In genomic region chr16:74761665-74762064, GRCh38 we compare ENCODE assay signal across 28 cellular contexts. TPM values are rescaled to one million over a fixed set of nuclear protein-coding genes. Genes with fewer than 3 reads are reported as not detected.
A peak's percentile ranks its signal among the peaks of the same experiment; 100 is the strongest.
DNase-seq lines count a peak whose midpoint lies in the region; ATAC-seq, FAIRE-seq and TF ChIP-seq lines count a peak whose summit lies in the region.
"Had no signal": no experiment of that assay in that cellular context is flagged by ENCODE, and none has a peak within 500 bp of the region (broad histone marks: within the 10 kb centered on the region; RNA-seq: fewer than 3 reads in every experiment).

No MANE protein-coding gene starts in this region.

- H3K9me3 Mint-ChIP-seq in astrocyte (ENCODE audit: unreplicated experiment) (peaks cover 2% of the 10 kb centered on the region), type B pancreatic cell (no peaks in the 10 kb centered on the region)
- H3K9me3 Mint-ChIP-seq in CD4-positive, alpha-beta T cell, result no peaks in the 10 kb centered on the region
- H3K9me3 Mint-ChIP-seq: CD14-positive monocyte; CD8-positive, alpha-beta T cell had no signal

- H3K9me3 ChIP-seq in A549, result no peaks in the 10 kb centered on the region
- H3K9me3 ChIP-seq in IMR-90 (ENCODE audit: control insufficient read depth, insufficient read depth, low read length), result no peaks in the 10 kb centered on the region
- H3K9me3 ChIP-seq in astrocyte (ENCODE audit: insufficient read depth, low read depth, low read length), result no peaks in the 10 kb centered on the region
- H3K9me3 ChIP-seq in CD4-positive, alpha-beta T cell (ENCODE audit: control insufficient read depth, low read length), result no peaks in the 10 kb centered on the region
- H3K9me3 ChIP-seq: BE2C, BLaER1, Caco-2 had no signal

- no peaks in the 10 kb centered on the region for H3K36me3 Mint-ChIP-seq in astrocyte (ENCODE audit: low read depth, unreplicated experiment)
- no peaks in the 10 kb centered on the region for H3K36me3 Mint-ChIP-seq in CD4-positive, alpha-beta T cell (ENCODE audit: low read depth)
- H3K36me3 Mint-ChIP-seq in type B pancreatic cell, result no peaks in the 10 kb centered on the region
- H3K36me3 Mint-ChIP-seq: CD14-positive monocyte; CD4-positive, CD25-positive, alpha-beta regulatory T cell; CD8-positive, alpha-beta T cell had no signal

- dilution Hi-C loops in IMR-90 (cut with HindIII; ENCODE audit: low sequenced_read_pairs, unreplicated experiment), result no loop called here

- no peaks in the 10 kb centered on the region for H3K9me1 ChIP-seq in IMR-90 (ENCODE audit: insufficient read depth, low read length)

- H3K56ac ChIP-seq in IMR-90 (ENCODE audit: extremely low read depth, insufficient read depth, low read length), result no peak overlapping the region

- BruUV-seq in IMR-90 (replicated peaks; lab: Mats Ljungman, UMichigan), result no TSS peak

- no peak overlapping the region for H2BK120ac ChIP-seq in IMR-90 (ENCODE audit: low read depth, low read length)

- H3K18ac ChIP-seq in IMR-90 (ENCODE audit: low read depth, low read length), result no peak overlapping the region

- POLR2A ChIA-PET in A549 (lab: Yijun Ruan, JAX) (no interaction called here), IMR-90 (lab: Charles Lee; ENCODE audit: unreplicated experiment) (no interaction called here)
- POLR2A ChIA-PET in CD4-positive, alpha-beta T cell (lab: Charles Lee), result no interaction called here

- H2BK20ac ChIP-seq in IMR-90 (ENCODE audit: low read depth, low read length), result no peak overlapping the region

- H3K23ac ChIP-seq in IMR-90 (ENCODE audit: low read depth, low read length), result no peak overlapping the region

- H4K5ac ChIP-seq in IMR-90 (ENCODE audit: low read depth, low read length), result no peak overlapping the region

- no peak overlapping the region for H4K8ac ChIP-seq in IMR-90 (ENCODE audit: low read depth in 2 of 2, low read length in 2 of 2)

- H2AK5ac ChIP-seq in IMR-90 (ENCODE audit: low read depth, low read length), result no peak overlapping the region

- no peak overlapping the region for H3K4ac ChIP-seq in IMR-90 (ENCODE audit: low read depth, low read length)

- no peaks in the 10 kb centered on the region for H3K79me2 ChIP-seq in astrocyte (ENCODE audit: insufficient read depth, low read length)

- no peak overlapping the region for H2AK9ac ChIP-seq in IMR-90 (replicated peaks; ENCODE audit: low read depth, low read length, poor library complexity)

- no peak overlapping the region for H3K4me2 ChIP-seq in A549
- H3K4me2 ChIP-seq in IMR-90 (ENCODE audit: low read depth, low read length), result no peak overlapping the region
- no peak overlapping the region for H3K4me2 ChIP-seq in astrocyte (ENCODE audit: low read length)
- H3K4me2 ChIP-seq: BLaER1 had no signal

- H3K4me1 ChIP-seq in A549 (peaks cover 26% of the 10 kb centered on the region), IMR-90 (ENCODE audit: control insufficient read depth, insufficient read depth, low read length) (no peaks in the 10 kb centered on the region), astrocyte (ENCODE audit: insufficient read depth, low read length) (peaks cover 4% of the 10 kb centered on the region)
- H3K4me1 ChIP-seq: BE2C, Caco-2 had no signal

- TF ChIP-seq CTCF in A549 (IDR thresholded peaks at IDR 0.05), result no peak
- TF ChIP-seq CTCF in IMR-90 (conservative IDR thresholded peaks at IDR 0.05; ENCODE audit: low read depth, low read length), result no peak
- no peak for TF ChIP-seq CTCF in astrocyte (IDR thresholded peaks at IDR 0.05; ENCODE audit: insufficient read depth, low read depth, low read length)
- TF ChIP-seq CTCF in CD4-positive, alpha-beta T cell (IDR thresholded peaks at IDR 0.05), result no peak
- TF ChIP-seq CTCF in type B pancreatic cell (conservative IDR thresholded peaks at IDR 0.05), result no peak

- H3K4me1 Mint-ChIP-seq in astrocyte (ENCODE audit: low read depth, unreplicated experiment) (peaks cover 8% of the 10 kb centered on the region), type B pancreatic cell (ENCODE audit: unreplicated experiment) (no peaks in the 10 kb centered on the region)
- no peaks in the 10 kb centered on the region for H3K4me1 Mint-ChIP-seq in CD4-positive, alpha-beta T cell (ENCODE audit: low read depth)
- H3K4me1 Mint-ChIP-seq: CD14-positive monocyte; CD4-positive, CD25-positive, alpha-beta regulatory T cell had no signal

- H3K27ac ChIP-seq in A549 (peak overlapping the region in 1 of 2 experiments; percentile 73; a peak in 1 of 6 replicates), IMR-90 (ENCODE audit: insufficient read depth, low read length) (no peak overlapping the region), astrocyte (ENCODE audit: low read depth, low read length) (no peak overlapping the region)
- no peak overlapping the region for H3K27ac ChIP-seq in CD4-positive, alpha-beta T cell (ENCODE audit: low read depth, low read length)
- H3K27ac ChIP-seq: 22Rv1, BLaER1 had no signal

- H3K27me3 Mint-ChIP-seq in astrocyte (ENCODE audit: low read depth, unreplicated experiment) (peaks cover 8% of the 10 kb centered on the region), type B pancreatic cell (peaks cover 4% of the 10 kb centered on the region)
- H3K27me3 Mint-ChIP-seq in CD4-positive, alpha-beta T cell, result peaks cover 15% of the 10 kb centered on the region

- no peak overlapping the region for H3K4me3 Mint-ChIP-seq in astrocyte (ENCODE audit: unreplicated experiment)
- no peak overlapping the region for H3K4me3 Mint-ChIP-seq in CD4-positive, alpha-beta T cell
- H3K4me3 Mint-ChIP-seq in type B pancreatic cell, result no peak overlapping the region
- H3K4me3 Mint-ChIP-seq: CD14-positive monocyte; CD4-positive, CD25-positive, alpha-beta regulatory T cell; CD8-positive, alpha-beta T cell had no signal

- no peak for TF ChIP-seq POLR2A in A549 (IDR thresholded peaks at IDR 0.05; ENCODE audit: low read length)
- no peak for TF ChIP-seq POLR2A in IMR-90 (IDR thresholded peaks at IDR 0.05; ENCODE audit: low read depth, low read length)

- peak overlapping the region; percentile 10 for H3K27ac Mint-ChIP-seq in astrocyte (ENCODE audit: unreplicated experiment)
- no peak overlapping the region for H3K27ac Mint-ChIP-seq in CD4-positive, alpha-beta T cell
- no peak overlapping the region for H3K27ac Mint-ChIP-seq in type B pancreatic cell
- H3K27ac Mint-ChIP-seq: CD14-positive monocyte; CD4-positive, CD25-positive, alpha-beta regulatory T cell; CD8-positive, alpha-beta T cell had no signal

- H2AFZ ChIP-seq in IMR-90 (replicated peaks; ENCODE audit: low read length, poor library complexity) (no peak overlapping the region), astrocyte (ENCODE audit: low read depth, low read length) (no peak overlapping the region)

- DNase-seq in A549 (ENCODE audit: low read depth in 1 of 2, low spot score in 1 of 2) (no peak), ELR (ENCODE audit: low read depth) (peak; percentile 39), IMR-90 (peak; percentile 55), astrocyte (ENCODE audit: low read depth) (no peak), SW480 (ENCODE audit: low spot score) (no peak), type B pancreatic cell (ENCODE audit: extremely low spot score, unreplicated experiment) (no peak)
- DNase-seq in CD4-positive, alpha-beta T cell, result no peak
- no peak for DNase-seq in activated CD8-positive, alpha-beta memory T cell treated with anti-CD3 and anti-CD28 coated beads, Interleukin-2, amount 50 U/mL, for 4 hours
- DNase-seq: ACHN; BE2C; C1 segment of cervical spinal cord; CD4-positive, CD25-positive, alpha-beta regulatory T cell; CD8-positive, alpha-beta T cell; DMS 273 treated with DMSO at 0.1 percent for 48 hours; DMS153; DMS79 treated with DMSO at 0.1 percent for 48 hours; GDM1 had no signal

- ATAC-seq in A549, result no peak
- no peak for ATAC-seq in IMR-90 (ENCODE audit: low read depth)
- ATAC-seq in CD4-positive, alpha-beta T cell (ENCODE audit: poor library complexity), result no peak
- ATAC-seq: CD8-positive, alpha-beta T cell; GM12878 had no signal

- H3K36me3 ChIP-seq in IMR-90 (ENCODE audit: control insufficient read depth, insufficient read depth, low read length), result no peaks in the 10 kb centered on the region
- H3K36me3 ChIP-seq in astrocyte (ENCODE audit: insufficient read depth, low read length), result no peaks in the 10 kb centered on the region
- H3K36me3 ChIP-seq: BE2C, BLaER1 had no signal

- FAIRE-seq in A549 (lab: Jason Lieb, UNC) (no peak), astrocyte (lab: Jason Lieb, UNC) (no peak)
- FAIRE-seq: GM12878, GM12892, GM18507, GM19239 had no signal

- H3K9ac ChIP-seq in IMR-90 (ENCODE audit: low read depth, low read length) (no peak overlapping the region), astrocyte (ENCODE audit: low read length) (no peak overlapping the region)
- H3K9ac ChIP-seq: BLaER1 had no signal

- intact Hi-C loops in IMR-90 (cut with micrococcal nuclease), result no loop called here
- intact Hi-C loops in CD4-positive, alpha-beta T cell (cut with DNase I, micrococcal nuclease), result no loop called here

- H4K20me1 ChIP-seq in IMR-90 (ENCODE audit: insufficient read depth, low read length), result no peaks in the 10 kb centered on the region
- H4K20me1 ChIP-seq in astrocyte (ENCODE audit: insufficient read depth, low read length), result no peaks in the 10 kb centered on the region
- H4K20me1 ChIP-seq: BLaER1 had no signal

- no peak overlapping the region for H2BK5ac ChIP-seq in IMR-90 (ENCODE audit: low read depth, low read length, poor library complexity, severe bottlenecking)

- in situ Hi-C loops in IMR-90 (cut with MboI; ENCODE audit: low sequenced_read_pairs), result no loop called here

- no peak overlapping the region for H3K4me3 ChIP-seq in A549
- H3K4me3 ChIP-seq in IMR-90 (ENCODE audit: insufficient read depth, low read depth, low read length), result no peak overlapping the region
- no peak overlapping the region for H3K4me3 ChIP-seq in astrocyte (ENCODE audit: insufficient read depth, low read depth, low read length)
- H3K4me3 ChIP-seq: BLaER1, GM12878 had no signal

- H3K27me3 ChIP-seq in IMR-90 (ENCODE audit: control insufficient read depth, insufficient read depth, low read length) (peaks cover 1% of the 10 kb centered on the region), astrocyte (ENCODE audit: insufficient read depth, low read length) (peaks cover 4% of the 10 kb centered on the region)
- no peaks in the 10 kb centered on the region for H3K27me3 ChIP-seq in CD4-positive, alpha-beta T cell (ENCODE audit: control insufficient read depth, insufficient read depth, low read length)
- H3K27me3 ChIP-seq: BLaER1 had no signal

- no peak overlapping the region for H3K14ac ChIP-seq in IMR-90 (replicated peaks; ENCODE audit: low read depth, low read length)

- TF ChIP-seq RAD21 in A549 (conservative IDR thresholded peaks at IDR 0.05 in 1 of 2, IDR thresholded peaks at IDR 0.05 in 1 of 2), result no peak
- TF ChIP-seq RAD21 in IMR-90 (IDR thresholded peaks at IDR 0.05; ENCODE audit: low read length), result no peak

- CTCF ChIA-PET in A549 (lab: Yijun Ruan, JAX), result interaction anchor here (2.8 kb wide), 1 partner anchor 13 kb away, joined by 8 read pairs; the partner anchor contains the start of gene FA2H
- CTCF ChIA-PET in IMR-90 (lab: Yijun Ruan, JAX), result no interaction called here
- CTCF ChIA-PET in CD4-positive, alpha-beta T cell (lab: Charles Lee), result no interaction called here

- H3K79me1 ChIP-seq in IMR-90 (ENCODE audit: low read depth in 1 of 2, low read length in 2 of 2), result no peaks in the 10 kb centered on the region

- TF ChIP-seq EP300 in A549 (IDR thresholded peaks at IDR 0.05), result no peak

- H4K91ac ChIP-seq in IMR-90 (ENCODE audit: insufficient read depth, low read depth, low read length), result no peak overlapping the region

- H2BK15ac ChIP-seq in IMR-90 (ENCODE audit: low read depth, low read length), result no peak overlapping the region

RNA-seq across cellular contexts. Expression of gene FA2H, which starts 13.0 kb away (rescaled TPM):
- polyA plus RNA-seq in A549 (2011; rRNA removed) (7.1 and 11.0 TPM in 2 replicates), A549 (2017; fragmentation: RNase III; extraction: RNeasy Plus Mini Kit Qiagen cat#74134 plus additional on column Dnase treatment) (5.3 to 9.2 TPM (median 5.6 TPM) in 3 replicates), IMR-90 (2012; rRNA removed) (not detected in 2 replicates)
- 9.9 and 14.4 TPM in 2 replicates for polyA plus RNA-seq in A549 (2012; cell fraction: cytosol; rRNA removed)
- 15.7 and 23.4 TPM in 2 replicates for polyA plus RNA-seq in A549 (2012; cell fraction: nucleus; rRNA removed)
- 15.0 and 20.6 TPM in 2 replicates for polyA minus RNA-seq in A549 (2011; rRNA and poly(A)+ RNA removed)
- total RNA-seq in IMR-90 (2012; rRNA removed) (not detected in 2 replicates), astrocyte (0.14 TPM in 1 of 2 replicates, not detected in the other), type B pancreatic cell (ENCODE audit: low replicate concordance) (5.0 and 7.0 TPM in 2 replicates)
- 0.01 TPM in 1 of 2 replicates, not detected in the other for polyA plus RNA-seq in IMR-90 (2012; cell fraction: cytosol; rRNA removed)
- polyA plus RNA-seq in IMR-90 (2012; cell fraction: nucleus; rRNA removed; ENCODE audit: low replicate concordance), result 0.02 TPM in 1 of 2 replicates, not detected in the other
- not detected for total RNA-seq in CD4-positive, alpha-beta T cell
- total RNA-seq: A673; CD8-positive, alpha-beta T cell; G401 had no signal
- polyA plus RNA-seq: AG04450; CD14-positive monocyte; CD4-positive, CD25-positive, alpha-beta regulatory T cell had no signal

Comparison
In these comparisons a context has a peak if more than half of its experiments do, and no peak if none do; other contexts are left out.
1. DNase-seq: peak in ELR (single experiment) and IMR-90 (single experiment); none in A549 (0 of 2), astrocyte (single experiment), CD4-positive, alpha-beta T cell (0 of 10), SW480 (single experiment), type B pancreatic cell (single experiment) and activated CD8-positive, alpha-beta memory T cell treated with anti-CD3 and anti-CD28 coated beads, Interleukin-2, amount 50 U/mL, for 4 hours (single experiment).